22 cellular contexts compared by ENCODE assay signal in the genomic region with DNA sequence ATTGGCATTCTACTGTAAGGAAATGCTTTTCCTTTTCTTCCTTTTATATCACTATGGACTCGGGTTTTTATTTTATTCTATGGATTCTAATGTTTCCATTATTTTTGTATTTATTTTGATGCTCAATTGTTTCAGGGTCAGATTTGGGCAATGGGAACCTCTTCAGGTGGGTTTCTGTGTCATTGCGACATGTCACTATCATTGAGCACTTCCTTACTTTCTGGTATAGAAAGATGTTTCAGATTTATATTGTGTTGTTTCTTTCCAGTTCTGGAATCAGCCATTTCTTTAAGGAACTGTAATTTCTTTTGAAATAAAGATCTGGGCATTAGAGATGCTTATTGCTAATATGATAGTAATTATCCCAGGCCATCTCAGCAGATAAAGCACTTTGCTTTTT. TPM values are rescaled to one million over a fixed set of nuclear protein-coding genes. Genes with fewer than 3 reads are reported as not detected.
DNase-seq lines count a peak whose midpoint lies in the region; ATAC-seq, FAIRE-seq and TF ChIP-seq lines count a peak whose summit lies in the region.
"Had no signal": no experiment of that assay in that cellular context is flagged by ENCODE, and none has a peak within 500 bp of the region (broad histone marks: within the 10 kb centered on the region; RNA-seq: fewer than 3 reads in every experiment).

No MANE protein-coding gene starts in this region.

- no peak overlapping the region for H3K4me2 ChIP-seq in IMR-90 (ENCODE audit: low read depth, low read length)
- H3K4me2 ChIP-seq in K562 (ENCODE audit: insufficient read depth, low read length) = no peak overlapping the region
- H3K4me2 ChIP-seq: BLaER1 treated with 17β-estradiol and CSF1 and Interleukin-3, amounts not matched to agents 10 nM and 100 nM had no signal

- CTCF ChIA-PET in IMR-90 (lab: Yijun Ruan, JAX) (no interaction called here), K562 (lab: Yijun Ruan, JAX; ENCODE audit: low intra/inter-chr PET ratio) (no interaction called here)

- H2BK5ac ChIP-seq in IMR-90 (ENCODE audit: low read depth, low read length, poor library complexity, severe bottlenecking) = no peak overlapping the region

- no peak overlapping the region for H4K91ac ChIP-seq in IMR-90 (ENCODE audit: insufficient read depth, low read depth, low read length)

- no peak for TF ChIP-seq EP300 in K562 (IDR thresholded peaks at IDR 0.05; ENCODE audit: low read length)

- H3K9me1 ChIP-seq in IMR-90 (ENCODE audit: insufficient read depth, low read length) (peaks cover 17% of the 10 kb centered on the region), K562 (ENCODE audit: control insufficient read depth, insufficient read depth, low read length) (no peaks in the 10 kb centered on the region)

- H3K4me3 Mint-ChIP-seq in memory B cell = no peak overlapping the region
- H3K4me3 Mint-ChIP-seq: B cell; CD4-positive, alpha-beta T cell; CD8-positive, alpha-beta T cell had no signal

- no peak overlapping the region for H2AK9ac ChIP-seq in IMR-90 (replicated peaks; ENCODE audit: low read depth, low read length, poor library complexity)

- no TSS peak for BruUV-seq in IMR-90 (replicated peaks; lab: Mats Ljungman, UMichigan)
- no TSS peak for BruUV-seq in K562 (replicated peaks; lab: Mats Ljungman, UMichigan)

- TF ChIP-seq CTCF in IMR-90 (conservative IDR thresholded peaks at IDR 0.05; ENCODE audit: low read depth, low read length) = no peak
- no peak for TF ChIP-seq CTCF in K562 (IDR thresholded peaks at IDR 0.05 in 2 of 3, conservative IDR thresholded peaks at IDR 0.05 in 1 of 3; ENCODE audit: insufficient read depth in 2 of 3, low read depth in 1 of 3, low read length in 3 of 3)
- TF ChIP-seq CTCF in ascending aorta (IDR thresholded peaks at IDR 0.05) = no peak

- H3K4ac ChIP-seq in IMR-90 (ENCODE audit: low read depth, low read length) = no peak overlapping the region

- dilution Hi-C loops in IMR-90 (cut with HindIII; ENCODE audit: low sequenced_read_pairs, unreplicated experiment) = no loop called here

- H3K27me3 Mint-ChIP-seq in memory B cell = no peaks in the 10 kb centered on the region
- H3K27me3 Mint-ChIP-seq: B cell; CD4-positive, alpha-beta T cell had no signal

- ATAC-seq in IMR-90 (ENCODE audit: low read depth) (no peak), K562 (no peak), memory B cell (ENCODE audit: low read depth) (no peak), GM18511 (IDR thresholded peaks at IDR 0.05; ENCODE audit: unreplicated experiment) (no peak)
- ATAC-seq: CD8-positive, alpha-beta T cell had no signal

- in situ Hi-C loops in IMR-90 (cut with MboI; ENCODE audit: low sequenced_read_pairs) = no loop called here
- in situ Hi-C loops in K562 (cut with MboI) = no loop called here

- POLR2A ChIA-PET in IMR-90 (lab: Charles Lee; ENCODE audit: unreplicated experiment) (no interaction called here), K562 (lab: Yijun Ruan, JAX) (no interaction called here)

- no peak overlapping the region for H2AK5ac ChIP-seq in IMR-90 (ENCODE audit: low read depth, low read length)

- H3K79me2 ChIP-seq in K562 (ENCODE audit: control insufficient read depth, insufficient read depth, low read length) = peaks cover 88% of the 10 kb centered on the region

- H4K20me1 ChIP-seq in IMR-90 (ENCODE audit: insufficient read depth, low read length) (peaks cover 16% of the 10 kb centered on the region), K562 (replicated peaks; ENCODE audit: control insufficient read depth, insufficient read depth, low read length) (no peaks in the 10 kb centered on the region; the same call in 1 of the 2 replicates)

- H4K8ac ChIP-seq in IMR-90 (ENCODE audit: low read depth in 2 of 2, low read length in 2 of 2) = no peak overlapping the region

- H3K14ac ChIP-seq in IMR-90 (replicated peaks; ENCODE audit: low read depth, low read length) = no peak overlapping the region

- no peaks in the 10 kb centered on the region for H3K9me3 Mint-ChIP-seq in memory B cell
- H3K9me3 Mint-ChIP-seq: CD4-positive, alpha-beta T cell; CD8-positive, alpha-beta T cell had no signal

- no peak overlapping the region for H4K5ac ChIP-seq in IMR-90 (ENCODE audit: low read depth, low read length)

- H3K9me3 ChIP-seq in IMR-90 (ENCODE audit: control insufficient read depth, insufficient read depth, low read length) (no peaks in the 10 kb centered on the region), K562 (replicated peaks; ENCODE audit: control insufficient read depth, insufficient read depth, low read depth, low read length) (no peaks in the 10 kb centered on the region), ascending aorta (no peaks in the 10 kb centered on the region), SJCRH30 (replicated peaks) (no peaks in the 10 kb centered on the region)
- H3K9me3 ChIP-seq: Caco-2 had no signal

- peaks cover 30 to 51% of the 10 kb centered on the region in 2 experiments for H3K79me1 ChIP-seq in IMR-90 (ENCODE audit: low read depth in 1 of 2, low read length in 2 of 2)

- H2AFZ ChIP-seq in IMR-90 (replicated peaks; ENCODE audit: low read length, poor library complexity) = no peak overlapping the region
- no peak overlapping the region for H2AFZ ChIP-seq in K562 (ENCODE audit: low read depth, low read length)

- H3K4me1 ChIP-seq in IMR-90 (ENCODE audit: control insufficient read depth, insufficient read depth, low read length) (peaks cover 7% of the 10 kb centered on the region), K562 (replicated peaks in 1 of 2; ENCODE audit: control insufficient read depth in 2 of 2, insufficient read depth in 2 of 2, low read length in 2 of 2) (peaks cover 0 to 5% of the 10 kb centered on the region in 2 experiments; a peak in 2 of 5 replicates), ascending aorta (no peaks in the 10 kb centered on the region), SJCRH30 (no peaks in the 10 kb centered on the region)
- H3K4me1 ChIP-seq: Caco-2 had no signal

- no peak overlapping the region for H3K56ac ChIP-seq in IMR-90 (ENCODE audit: extremely low read depth, insufficient read depth, low read length)

- H3K23ac ChIP-seq in IMR-90 (ENCODE audit: low read depth, low read length) = no peak overlapping the region

- H3K4me3 ChIP-seq in IMR-90 (ENCODE audit: insufficient read depth, low read depth, low read length) (no peak overlapping the region), K562 (no peak overlapping the region), ascending aorta (no peak overlapping the region), SJCRH30 (no peak overlapping the region)
- H3K4me3 ChIP-seq: BLaER1 treated with 17β-estradiol and CSF1 and Interleukin-3, amounts not matched to agents 10 nM and 100 nM had no signal

- no peaks in the 10 kb centered on the region for H3K36me3 ChIP-seq in IMR-90 (ENCODE audit: control insufficient read depth, insufficient read depth, low read length)
- peaks cover 4% of the 10 kb centered on the region; the same call in 1 of the 3 replicates for H3K36me3 ChIP-seq in K562 (ENCODE audit: control insufficient read depth, insufficient read depth, low read length)
- no peaks in the 10 kb centered on the region for H3K36me3 ChIP-seq in ascending aorta
- no peaks in the 10 kb centered on the region for H3K36me3 ChIP-seq in SJCRH30

- no CpG with 5 or more reads among the region's 2 CpGs for WGBS in IMR-90 (ENCODE audit: extremely low coverage in 2 of 2, insufficient read length in 1 of 2), 2 experiments
- 69% methylated on average over 2 of the region's 2 CpGs for WGBS in K562 (ENCODE audit: insufficient coverage, low coverage, missing lambda C conversion rate)

- no peak overlapping the region for H2BK20ac ChIP-seq in IMR-90 (ENCODE audit: low read depth, low read length)

- H3K4me1 Mint-ChIP-seq in memory B cell = peaks cover 17% of the 10 kb centered on the region

- no peak overlapping the region for H2BK120ac ChIP-seq in IMR-90 (ENCODE audit: low read depth, low read length)

- H3K18ac ChIP-seq in IMR-90 (ENCODE audit: low read depth, low read length) = no peak overlapping the region

- TF ChIP-seq RAD21 in IMR-90 (IDR thresholded peaks at IDR 0.05; ENCODE audit: low read length) = no peak
- no peak for TF ChIP-seq RAD21 in K562 (CRISPR knock-in tag; conservative IDR thresholded peaks at IDR 0.05 in 1 of 2, IDR thresholded peaks at IDR 0.05 in 1 of 2)

- H3K27me3 ChIP-seq in IMR-90 (ENCODE audit: control insufficient read depth, insufficient read depth, low read length) (no peaks in the 10 kb centered on the region), K562 (ENCODE audit: control insufficient read depth in 2 of 2, insufficient read depth in 2 of 2, low read length in 2 of 2) (no peaks in the 10 kb centered on the region), ascending aorta (no peaks in the 10 kb centered on the region), SJCRH30 (no peaks in the 10 kb centered on the region)
- H3K27me3 ChIP-seq: BLaER1 treated with 17β-estradiol and CSF1 and Interleukin-3, amounts not matched to agents 10 nM and 100 nM had no signal

- FAIRE-seq in K562 (lab: Jason Lieb, UNC) = no peak
- FAIRE-seq: A204.1, D721Med, G401.6, GM12891 had no signal

- H3K27ac ChIP-seq in IMR-90 (ENCODE audit: insufficient read depth, low read length) (no peak overlapping the region), K562 (ENCODE audit: extremely low read depth, low read depth, low read length) (no peak overlapping the region), ascending aorta (no peak overlapping the region), SJCRH30 (no peak overlapping the region)
- H3K27ac ChIP-seq: BLaER1 treated with 17β-estradiol and CSF1 and Interleukin-3, amounts not matched to agents 10 nM and 100 nM; C4-2B had no signal

- no peak for DNase-seq in IMR-90
- no peak for DNase-seq in K562 (ENCODE audit: extremely low read depth in 1 of 4, low spot score in 3 of 4)
- DNase-seq in memory B cell (ENCODE audit: low spot score in 2 of 2) = no peak
- no peak for DNase-seq in ascending aorta (ENCODE audit: low spot score in 2 of 2)
- DNase-seq in SJCRH30 = no peak
- DNase-seq: 8988T; ACHN; AML-193; Caco-2; Calu3; CD4-positive, alpha-beta T cell; CD8-positive, alpha-beta T cell; DMS79 treated with DMSO at 0.1 percent for 48 hours; GF-D8 had no signal

- intact Hi-C loops in IMR-90 (cut with micrococcal nuclease) (no loop called here), K562 (cut with micrococcal nuclease) (loop anchor here (1.0 kb wide), 1 partner anchor 37 kb away; a partner anchor contains a TSS), ascending aorta (cut with DNase I) (no loop called here)

- no peak for TF ChIP-seq POLR2A in IMR-90 (IDR thresholded peaks at IDR 0.05; ENCODE audit: low read depth, low read length)
- no peak for TF ChIP-seq POLR2A in K562 (conservative IDR thresholded peaks at IDR 0.05)

- no peak overlapping the region for H3K9ac ChIP-seq in IMR-90 (ENCODE audit: low read depth, low read length)
- no peak overlapping the region for H3K9ac ChIP-seq in K562 (ENCODE audit: insufficient read depth in 1 of 2, low read depth in 2 of 2, low read length in 2 of 2)
- H3K9ac ChIP-seq: BLaER1 treated with 17β-estradiol and CSF1 and Interleukin-3, amounts not matched to agents 10 nM and 100 nM had no signal

- peak overlapping the region; percentile 31 for H3K27ac Mint-ChIP-seq in memory B cell
- H3K27ac Mint-ChIP-seq: B cell; CD4-positive, alpha-beta T cell; CD8-positive, alpha-beta T cell had no signal

- no peak overlapping the region for H2BK15ac ChIP-seq in IMR-90 (ENCODE audit: low read depth, low read length)

- H3K36me3 Mint-ChIP-seq in memory B cell = peaks cover 7% of the 10 kb centered on the region

RNA-seq across cellular contexts. Expression of a gene that starts 21.8 kb away (rescaled TPM):
- total RNA-seq in IMR-90 (2012; rRNA removed) (51.4 and 63.6 TPM in 2 replicates), K562 (2014; rRNA removed) (42.4 and 54.4 TPM in 2 replicates), K562 (2014; rRNA removed; fragmentation: Illumina TruSeq; extraction: Trizol) (55.7 and 56.9 TPM in 2 replicates), K562 (2015; rRNA removed; fragmentation: Illumina TruSeq; extraction: Trizol) (48.1 and 50.7 TPM in 2 replicates), K562 (2021) (41.8 and 42.2 TPM in 2 replicates), ascending aorta (10.0 TPM)
- polyA plus RNA-seq in IMR-90 (2012; rRNA removed) (23.9 and 27.0 TPM in 2 replicates), K562 (2011; rRNA removed) (39.0 and 55.4 TPM in 2 replicates), K562 (2014; fragmentation: Illumina TruSeq; extraction: Trizol) (31.1 and 36.2 TPM in 2 replicates), K562 (2014; fragmentation: Nextera tagmentation; extraction: Ambion mirVana) (10 to 100 TPM; 81.6 to 82.0 TPM), K562 (2014; rRNA removed) (32.8 and 37.8 TPM in 2 replicates)
- polyA plus RNA-seq in IMR-90 (2012; cell fraction: cytosol; rRNA removed) = 11.3 and 15.1 TPM in 2 replicates
- polyA plus RNA-seq in IMR-90 (2012; cell fraction: nucleus; rRNA removed; ENCODE audit: low replicate concordance) = 8.3 and 17.8 TPM in 2 replicates
- 83.9 and 85.0 TPM in 2 replicates for total RNA-seq in K562 (2011; cell fraction: chromatin; rRNA removed; ENCODE audit: low replicate concordance)
- 51.6 and 54.2 TPM in 2 replicates for total RNA-seq in K562 (2011; cell fraction: nucleolus; rRNA removed)
- 57.6 and 57.7 TPM in 2 replicates for total RNA-seq in K562 (2011; cell fraction: nucleoplasm; rRNA removed)
- polyA plus RNA-seq in K562 (2011; cell fraction: cytosol; rRNA removed) = 26.2 and 28.2 TPM in 2 replicates
- 39.0 and 46.1 TPM in 2 replicates for polyA plus RNA-seq in K562 (2011; cell fraction: nucleus; rRNA removed)
- polyA plus RNA-seq in K562 (2012) = 37.0 and 37.3 TPM in 2 replicates
- polyA minus RNA-seq in K562 (2011; rRNA and poly(A)+ RNA removed) = 84.8 and 95.2 TPM in 2 replicates
- 30.9 and 48.5 TPM in 2 replicates for polyA minus RNA-seq in K562 (2011; cell fraction: cytosol; rRNA and poly(A)+ RNA removed)
- 47.1 and 83.0 TPM in 2 replicates for polyA minus RNA-seq in K562 (2011; cell fraction: nucleus; rRNA and poly(A)+ RNA removed)
- 17.9 and 19.1 TPM in 2 replicates for total RNA-seq in SJCRH30 (2014; rRNA removed; shearing (Covaris generic))

RNA-seq across cellular contexts. Expression of a gene that starts 36.5 kb away (rescaled TPM):
- total RNA-seq in IMR-90 (2012; rRNA removed) = 75.6 and 103 TPM in 2 replicates
- polyA plus RNA-seq in IMR-90 (2012; rRNA removed) = 39.6 and 54.6 TPM in 2 replicates
- polyA plus RNA-seq in IMR-90 (2012; cell fraction: cytosol; rRNA removed) = 3.6 and 5.3 TPM in 2 replicates
- 1.1 and 16.9 TPM in 2 replicates for polyA plus RNA-seq in IMR-90 (2012; cell fraction: nucleus; rRNA removed; ENCODE audit: low replicate concordance)
- total RNA-seq in K562 (2011; cell fraction: chromatin; rRNA removed; ENCODE audit: low replicate concordance) = 19.3 and 97.2 TPM in 2 replicates
- total RNA-seq in K562 (2011; cell fraction: nucleolus; rRNA removed) = 7.0 and 15.3 TPM in 2 replicates
- total RNA-seq in K562 (2011; cell fraction: nucleoplasm; rRNA removed) = 27.7 and 45.0 TPM in 2 replicates
- 38.5 and 66.4 TPM in 2 replicates for total RNA-seq in K562 (2014; rRNA removed)
- 154 and 187 TPM in 2 replicates for total RNA-seq in K562 (2014; rRNA removed; fragmentation: Illumina TruSeq; extraction: Trizol)
- 122 and 138 TPM in 2 replicates for total RNA-seq in K562 (2015; rRNA removed; fragmentation: Illumina TruSeq; extraction: Trizol)
- 106 and 107 TPM in 2 replicates for total RNA-seq in K562 (2021)
- 81.9 and 119 TPM in 2 replicates for polyA plus RNA-seq in K562 (2011; rRNA removed)
- 12.3 and 30.4 TPM in 2 replicates for polyA plus RNA-seq in K562 (2011; cell fraction: cytosol; rRNA removed)
- 10.5 and 23.8 TPM in 2 replicates for polyA plus RNA-seq in K562 (2011; cell fraction: nucleus; rRNA removed)
- polyA plus RNA-seq in K562 (2012) = 81.8 and 93.6 TPM in 2 replicates
- 120 and 151 TPM in 2 replicates for polyA plus RNA-seq in K562 (2014; fragmentation: Illumina TruSeq; extraction: Trizol)
- 100 to 1,000 TPM; 105 to 117 TPM for polyA plus RNA-seq in K562 (2014; fragmentation: Nextera tagmentation; extraction: Ambion mirVana)
- polyA plus RNA-seq in K562 (2014; rRNA removed) = 111 and 113 TPM in 2 replicates
- polyA minus RNA-seq in K562 (2011; rRNA and poly(A)+ RNA removed) = 156 and 194 TPM in 2 replicates
- polyA minus RNA-seq in K562 (2011; cell fraction: cytosol; rRNA and poly(A)+ RNA removed) = 42.1 and 42.9 TPM in 2 replicates
- polyA minus RNA-seq in K562 (2011; cell fraction: nucleus; rRNA and poly(A)+ RNA removed) = 27.2 and 80.3 TPM in 2 replicates
- 56.0 TPM for total RNA-seq in ascending aorta
- 85.8 and 103 TPM in 2 replicates for total RNA-seq in SJCRH30 (2014; rRNA removed; shearing (Covaris generic))
